ENCODE assay signal across 13 cellular contexts in genomic region chr15:100968043-100968966, GRCh38. TPM values are rescaled to one million over a fixed set of nuclear protein-coding genes. Genes with fewer than 3 reads are reported as not detected.
A peak's percentile ranks its signal among the peaks of the same experiment; 100 is the strongest.
DNase-seq lines count a peak whose midpoint lies in the region; ATAC-seq and TF ChIP-seq lines count a peak whose summit lies in the region.
"Had no signal": no experiment of that assay in that cellular context is flagged by ENCODE, and none has a peak within 500 bp of the region (broad histone marks: within the 10 kb centered on the region; RNA-seq: fewer than 3 reads in every experiment).

No MANE protein-coding gene starts in this region.

- H3K9me3 ChIP-seq in right cardiac atrium (ENCODE audit: control insufficient read depth, low read length) (no peaks in the 10 kb centered on the region), mucosa of descending colon (no peaks in the 10 kb centered on the region)

- 93% methylated on average over 3 of the region's 3 CpGs for WGBS in right cardiac atrium

- peak; percentile 51 for ATAC-seq in GM19328 (IDR thresholded peaks at IDR 0.05; ENCODE audit: unreplicated experiment)
- peak; percentile 58 for ATAC-seq in HG03342 (IDR thresholded peaks at IDR 0.05; ENCODE audit: unreplicated experiment)
- ATAC-seq in right cardiac atrium, result no peak
- ATAC-seq in mucosa of descending colon, result no peak
- ATAC-seq: WTC11 had no signal

- H3K4me1 ChIP-seq in right cardiac atrium (ENCODE audit: control insufficient read depth, insufficient read depth, low read length), result no peaks in the 10 kb centered on the region
- H3K4me1 ChIP-seq in mucosa of descending colon (ENCODE audit: low read depth), result no peaks in the 10 kb centered on the region
- H3K4me1 ChIP-seq: parathyroid adenoma had no signal

- DNase-seq in AG08396 (ENCODE audit: low spot score), result peak; percentile 56
- peak; percentile 67 for DNase-seq in astrocyte of the spinal cord (ENCODE audit: low read depth, low spot score)
- DNase-seq in right cardiac atrium, result no peak
- no peak for DNase-seq in ureter (ENCODE audit: low spot score)
- DNase-seq in activated CD4-positive, alpha-beta T cell treated with anti-CD3 and anti-CD28 coated beads for 4 hours, result no peak
- no peak for DNase-seq in mucosa of descending colon
- DNase-seq: left ventricle myocardium inferior, MV-4-11 had no signal

- H3K4me3 ChIP-seq in astrocyte of the spinal cord (ENCODE audit: low read depth, low read length) (no peak overlapping the region), right cardiac atrium (ENCODE audit: low read length) (no peak overlapping the region), mucosa of descending colon (no peak overlapping the region)
- H3K4me3 ChIP-seq: left ventricle myocardium inferior, PC-9 had no signal

- intact Hi-C loops in right cardiac atrium (cut with DNase I), result no loop called here
- intact Hi-C loops in mucosa of descending colon (cut with DNase I, micrococcal nuclease), result no loop called here

- TF ChIP-seq CTCF in astrocyte of the spinal cord (IDR thresholded peaks at IDR 0.05; ENCODE audit: low read depth, low read length) (no peak), mucosa of descending colon (IDR thresholded peaks at IDR 0.05) (no peak)

- no peak overlapping the region for H3K27ac ChIP-seq in right cardiac atrium (ENCODE audit: low read length)
- H3K27ac ChIP-seq: left ventricle myocardium inferior, parathyroid adenoma, PC-9 had no signal

- in situ Hi-C loops in astrocyte of the spinal cord (cut with HindIII; ENCODE audit: low sequenced_read_pairs), result no loop called here

- no peaks in the 10 kb centered on the region for H3K36me3 ChIP-seq in mucosa of descending colon (ENCODE audit: low read depth)
- H3K36me3 ChIP-seq: left ventricle myocardium inferior had no signal

- H3K27me3 ChIP-seq in right cardiac atrium (ENCODE audit: control insufficient read depth, insufficient read depth), result no peaks in the 10 kb centered on the region

RNA-seq across cellular contexts. Expression of gene LRRK1, which starts 49.1 kb away (rescaled TPM):
- total RNA-seq in right cardiac atrium (1 to 10 TPM; 4.4 to 7.6 (median 6.2) TPM), ureter (29.5 TPM), mucosa of descending colon (10 to 100 TPM; 43.7 to 60.1 (median 50.6) TPM)
- polyA plus RNA-seq in right cardiac atrium, result 2.9 TPM

Comparison
In these comparisons a context has a peak if more than half of its experiments do, and no peak if none do; other contexts are left out.
1. DNase-seq: peak in AG08396 (single experiment) and astrocyte of the spinal cord (single experiment); none in right cardiac atrium (0 of 3), ureter (single experiment), activated CD4-positive, alpha-beta T cell treated with anti-CD3 and anti-CD28 coated beads for 4 hours (0 of 2) and mucosa of descending colon (0 of 3).
2. ATAC-seq: peak in GM19328 (single experiment) and HG03342 (single experiment); none in right cardiac atrium (0 of 2) and mucosa of descending colon (single experiment).